18 cellular contexts compared by ENCODE assay signal in genomic region chr10:69049564-69049955, GRCh38. TPM values are rescaled to one million over a fixed set of nuclear protein-coding genes. Genes with fewer than 3 reads are reported as not detected.
DNase-seq lines count a peak whose midpoint lies in the region; ATAC-seq and TF ChIP-seq lines count a peak whose summit lies in the region.
"Had no signal": no experiment of that assay in that cellular context is flagged by ENCODE, and none has a peak within 500 bp of the region (broad histone marks: within the 10 kb centered on the region; RNA-seq: fewer than 3 reads in every experiment).

No MANE protein-coding gene starts in this region.

- TF ChIP-seq EP300 in ovary (IDR thresholded peaks at IDR 0.05): no peak

- no peaks in the 10 kb centered on the region for H3K9me3 Mint-ChIP-seq in activated T-helper 2 cell treated with anti-CD3 and anti-CD28 coated beads, Interferon-gamma antibody, Interleukin-2, Interleukin-4, amounts not matched to agents 10 μg/mL and 5 μg/mL and 100 μg/mL, durations not matched to agents 14 hours and 24 hours and 36 hours
- H3K9me3 Mint-ChIP-seq: endodermal cell had no signal

- H3K36me3 ChIP-seq in muscle layer of duodenum (ENCODE audit: control insufficient read depth in 1 of 2, insufficient read depth in 2 of 2, low read length in 2 of 2) (no peaks in the 10 kb centered on the region), ovary (no peaks in the 10 kb centered on the region)
- H3K36me3 ChIP-seq: breast epithelium, gastrocnemius medialis had no signal

- no peaks in the 10 kb centered on the region for H3K4me1 ChIP-seq in muscle layer of duodenum (ENCODE audit: control insufficient read depth in 1 of 2, insufficient read depth in 2 of 2, low read length in 2 of 2)
- no peaks in the 10 kb centered on the region for H3K4me1 ChIP-seq in ovary (ENCODE audit: insufficient read depth)
- H3K4me1 ChIP-seq: breast epithelium, gastrocnemius medialis had no signal

- ATAC-seq in HG03442 (IDR thresholded peaks at IDR 0.05; ENCODE audit: unreplicated experiment): no peak
- ATAC-seq: gastrocnemius medialis, Panc1 had no signal

- WGBS in ovary, 3 donors: 80 to 87% (median 85%) methylated on average over 6 of the region's 6 CpGs

- H3K27ac ChIP-seq in muscle layer of duodenum (ENCODE audit: low read length) (peak overlapping the region; percentile 14), ovary (no peak overlapping the region)
- H3K27ac ChIP-seq: breast epithelium, gastrocnemius medialis had no signal

- H3K9me3 ChIP-seq in muscle layer of duodenum (ENCODE audit: control insufficient read depth in 1 of 2, low read length in 2 of 2): no peaks in the 10 kb centered on the region
- H3K9me3 ChIP-seq in ovary: no peaks in the 10 kb centered on the region
- H3K9me3 ChIP-seq: breast epithelium, gastrocnemius medialis, testis had no signal

- H3K4me3 ChIP-seq in NB4 (ENCODE audit: low read depth, low read length) (no peak overlapping the region), muscle layer of duodenum (ENCODE audit: low read depth in 1 of 2, low read length in 2 of 2) (no peak overlapping the region), ovary (no peak overlapping the region)
- H3K4me3 ChIP-seq: breast epithelium, gastrocnemius medialis, testis had no signal

- no peaks in the 10 kb centered on the region for H3K27me3 Mint-ChIP-seq in activated T-helper 2 cell treated with anti-CD3 and anti-CD28 coated beads, Interferon-gamma antibody, Interleukin-2, Interleukin-4, amounts not matched to agents 10 μg/mL and 5 μg/mL and 100 μg/mL, durations not matched to agents 14 hours and 24 hours and 36 hours (ENCODE audit: low read depth)
- H3K27me3 Mint-ChIP-seq: B cell had no signal

- peaks cover 62% of the 10 kb centered on the region for H3K4me1 Mint-ChIP-seq in activated T-helper 2 cell treated with anti-CD3 and anti-CD28 coated beads, Interferon-gamma antibody, Interleukin-2, Interleukin-4, amounts not matched to agents 10 μg/mL and 5 μg/mL and 100 μg/mL, durations not matched to agents 14 hours and 24 hours and 36 hours (ENCODE audit: low read depth)
- H3K4me1 Mint-ChIP-seq: endodermal cell had no signal

- peak overlapping the region; percentile 14 for H3K27ac Mint-ChIP-seq in activated T-helper 2 cell treated with anti-CD3 and anti-CD28 coated beads, Interferon-gamma antibody, Interleukin-2, Interleukin-4, amounts not matched to agents 10 μg/mL and 5 μg/mL and 100 μg/mL, durations not matched to agents 14 hours and 24 hours and 36 hours
- H3K27ac Mint-ChIP-seq: B cell, endodermal cell had no signal

- TF ChIP-seq POLR2A in NB4 (IDR thresholded peaks at IDR 0.05; ENCODE audit: extremely low read depth, insufficient read length) (no peak), ovary (IDR thresholded peaks at IDR 0.05) (no peak)

- TF ChIP-seq CTCF in NB4 (IDR thresholded peaks at IDR 0.05; ENCODE audit: low read depth, low read length): no peak
- TF ChIP-seq CTCF in ovary (IDR thresholded peaks at IDR 0.05): no peak

- H3K36me3 Mint-ChIP-seq in activated T-helper 2 cell treated with anti-CD3 and anti-CD28 coated beads, Interferon-gamma antibody, Interleukin-2, Interleukin-4, amounts not matched to agents 10 μg/mL and 5 μg/mL and 100 μg/mL, durations not matched to agents 14 hours and 24 hours and 36 hours (ENCODE audit: low read depth): no peaks in the 10 kb centered on the region

- no peak overlapping the region for H3K4me3 Mint-ChIP-seq in activated T-helper 2 cell treated with anti-CD3 and anti-CD28 coated beads, Interferon-gamma antibody, Interleukin-2, Interleukin-4, amounts not matched to agents 10 μg/mL and 5 μg/mL and 100 μg/mL, durations not matched to agents 14 hours and 24 hours and 36 hours (ENCODE audit: low read depth)
- H3K4me3 Mint-ChIP-seq: B cell, endodermal cell had no signal

- peak; percentile 55 for DNase-seq in GF-D8 (lab: John Stamatoyannopoulos, UW)
- DNase-seq in NB4 (ENCODE audit: low read depth): peak; percentile 88
- DNase-seq in activated T-helper 2 cell treated with anti-CD3 and anti-CD28 coated beads, Interferon-gamma antibody, Interleukin-2, Interleukin-4, amounts not matched to agents 10 μg/mL and 5 μg/mL and 100 μg/mL, durations not matched to agents 14 hours and 24 hours and 36 hours (ENCODE audit: low spot score): no peak
- no peak for DNase-seq in SW480 (ENCODE audit: low spot score)
- DNase-seq in activated CD4-positive, CD25-positive, alpha-beta regulatory T cell (lab: John Stamatoyannopoulos, UW): no peak
- DNase-seq in ovary: no peak
- DNase-seq: activated naive CD4-positive, alpha-beta T cell; DMS53; endodermal cell; NCI-H1417 treated with DMSO at 0.1 percent for 48 hours; NCI-H446; testis had no signal

- intact Hi-C loops in activated T-helper 2 cell treated with anti-CD3 and anti-CD28 coated beads, Interferon-gamma antibody, Interleukin-2, Interleukin-4, amounts not matched to agents 10 μg/mL and 5 μg/mL and 100 μg/mL, durations not matched to agents 14 hours and 24 hours and 36 hours (cut with micrococcal nuclease): loop anchor here (5.0 kb wide), 1 partner anchor 42 kb away; no protein-coding TSS in a partner anchor
- intact Hi-C loops in ovary (cut with DNase I): no loop called here

- H3K27me3 ChIP-seq in muscle layer of duodenum (ENCODE audit: low read depth, low read length) (no peaks in the 10 kb centered on the region), ovary (no peaks in the 10 kb centered on the region)
- H3K27me3 ChIP-seq: breast epithelium, gastrocnemius medialis, testis had no signal

RNA-seq across cellular contexts. Expression of gene SRGN, which starts 38.3 kb away (rescaled TPM):
- total RNA-seq in activated T-helper 2 cell treated with anti-CD3 and anti-CD28 coated beads, Interferon-gamma antibody, Interleukin-2, Interleukin-4, amounts not matched to agents 10 μg/mL and 5 μg/mL and 100 μg/mL, durations not matched to agents 14 hours and 24 hours and 36 hours: 1,340 and 1,350 TPM in 2 replicates
- total RNA-seq in ovary: 10 to 100 TPM; 22.0 to 95.2 (median 36.0) TPM
- 100 to 1,000 TPM in 1 of 2 donors, 10 to 100 TPM in 1; 67.3 to 107 TPM for polyA plus RNA-seq in ovary
- total RNA-seq: endodermal cell had no signal

Comparison
In these comparisons a context has a peak if more than half of its experiments do, and no peak if none do; other contexts are left out.
1. DNase-seq: peak in GF-D8 (single experiment) and NB4 (single experiment); none in activated T-helper 2 cell treated with anti-CD3 and anti-CD28 coated beads, Interferon-gamma antibody, Interleukin-2, Interleukin-4, amounts not matched to agents 10 μg/mL and 5 μg/mL and 100 μg/mL, durations not matched to agents 14 hours and 24 hours and 36 hours (single experiment), SW480 (single experiment), activated CD4-positive, CD25-positive, alpha-beta regulatory T cell (0 of 4) and ovary (0 of 5).
2. RNA of gene SRGN, which starts 38.3 kb away (total RNA-seq): 1,340 to 1,350 TPM in activated T-helper 2 cell treated with anti-CD3 and anti-CD28 coated beads, Interferon-gamma antibody, Interleukin-2, Interleukin-4, amounts not matched to agents 10 μg/mL and 5 μg/mL and 100 μg/mL, durations not matched to agents 14 hours and 24 hours and 36 hours; 22.0 to 95.2 TPM in ovary; every median in the first group is over 10 times any median in the second.